In the genomic region with DNA sequence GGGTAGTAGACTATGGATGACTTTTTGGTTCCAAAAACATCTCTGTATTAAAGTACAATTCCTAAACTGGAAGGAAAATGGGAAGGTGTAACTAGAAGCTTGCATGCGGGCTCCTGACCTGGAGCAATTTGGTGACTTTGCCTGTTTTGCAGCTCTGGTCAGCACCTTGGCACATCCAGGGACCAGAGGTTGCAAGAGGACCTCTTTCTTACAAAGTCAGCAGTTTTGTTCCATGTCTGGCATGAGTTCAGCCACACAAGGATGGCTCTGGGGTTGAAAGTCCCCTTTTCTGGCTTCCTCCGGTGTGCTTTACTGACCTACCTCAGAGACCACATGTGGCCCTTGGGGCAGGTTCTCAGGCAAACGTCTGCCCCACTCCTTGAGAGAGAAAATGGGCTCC, we compare ENCODE assay signal across 33 cellular contexts. TPM values are rescaled to one million over a fixed set of nuclear protein-coding genes. Genes with fewer than 3 reads are reported as not detected.
"Had no signal": no experiment of that assay in that cellular context is flagged by ENCODE, and none has a peak within 500 bp of the region (broad histone marks: within the 10 kb centered on the region; RNA-seq: fewer than 3 reads in every experiment).

No MANE protein-coding gene starts in this region.

- ATAC-seq: activated CD4-positive, alpha-beta T cell treated with anti-CD3 and anti-CD28 coated beads for 36 hours; activated CD4-positive, CD25-positive, alpha-beta regulatory T cell treated with anti-CD3 and anti-CD28 coated beads, Interleukin-2, amount 50 U/mL, for 24 hours; activated CD8-positive, alpha-beta memory T cell treated with anti-CD3 and anti-CD28 coated beads, Interleukin-2, amount 10 ng/mL, durations not matched to agents 7 days and 5 days; activated CD8-positive, alpha-beta T cell treated with anti-CD3 and anti-CD28 coated beads, Interleukin-2, amount 10 ng/mL, durations not matched to agents 7 days and 5 days; activated naive CD8-positive, alpha-beta T cell treated with anti-CD3 and anti-CD28 coated beads, Interleukin-2, amount 50 U/mL, for 24 hours; effector memory CD8-positive, alpha-beta T cell; foreskin keratinocyte; gastrocnemius medialis; heart left ventricle; T-helper 17 cell had no signal

- H3K4me1 ChIP-seq: ascending aorta, foreskin keratinocyte had no signal

- DNase-seq: activated B cell treated with CpG ODN at 0.5 μM for 24 hours; activated CD4-positive, alpha-beta memory T cell treated with anti-CD3 and anti-CD28 coated beads for 36 hours; activated CD4-positive, alpha-beta T cell treated with anti-CD3 and anti-CD28 coated beads for 36 hours; activated CD4-positive, alpha-beta T cell treated with anti-CD3 and anti-CD28 coated beads, Interleukin-2, amount 10 ng/mL, durations not matched to agents 24 days and 14 days; activated CD8-positive, alpha-beta memory T cell treated with anti-CD3 and anti-CD28 coated beads, Interleukin-2, amount 10 ng/mL, durations not matched to agents 7 days and 5 days; activated CD8-positive, alpha-beta memory T cell treated with anti-CD3 and anti-CD28 coated beads, Interleukin-2, amount 50 U/mL, for 4 hours; activated CD8-positive, alpha-beta T cell treated with anti-CD3 and anti-CD28 coated beads, Interleukin-2, amount 10 ng/mL, durations not matched to agents 7 days and 5 days; activated effector memory CD4-positive, alpha-beta T cell treated with anti-CD3 and anti-CD28 coated beads, Interleukin-2, amount 50 U/mL, for 16 hours; activated naive CD4-positive, alpha-beta T cell treated with anti-CD3 and anti-CD28 coated beads for 36 hours; activated naive CD8-positive, alpha-beta T cell treated with anti-CD3 and anti-CD28 coated beads for 36 hours; activated naive CD8-positive, alpha-beta T cell treated with anti-CD3 and anti-CD28 coated beads, Interleukin-2, amount 50 U/mL, for 24 hours; activated T-cell treated with anti-CD3 and anti-CD28 coated beads, Interleukin-2, amount 50 U/mL, for 1 hour; activated T-cell treated with anti-CD3 and anti-CD28 coated beads, Interleukin-2, amount 50 U/mL, for 48 hours; dermis blood vessel endothelial cell; effector CD4-positive, alpha-beta T cell; effector memory CD8-positive, alpha-beta T cell; erythroblast; foreskin keratinocyte; gastrocnemius medialis; glutamatergic neuron; T-helper 1 cell; T-helper 17 cell; T1000; WERI-Rb-1 had no signal

- H3K9me3 ChIP-seq: ascending aorta, esophagus muscularis mucosa, gastrocnemius medialis, heart left ventricle had no signal

- FAIRE-seq: bronchial epithelial cell had no signal

- H3K36me3 ChIP-seq: ascending aorta, esophagus muscularis mucosa, gastrocnemius medialis, heart left ventricle, WERI-Rb-1 had no signal

- H3K27ac ChIP-seq: ascending aorta, coronary artery, esophagus muscularis mucosa, foreskin keratinocyte, WERI-Rb-1 had no signal

- H3K4me3 ChIP-seq: ascending aorta, coronary artery, esophagus muscularis mucosa, gastrocnemius medialis, heart left ventricle had no signal

- H3K27me3 ChIP-seq: ascending aorta, esophagus muscularis mucosa, foreskin keratinocyte, gastrocnemius medialis, heart left ventricle had no signal

RNA-seq across cellular contexts. Expression of gene CD93, which starts 22.7 kb away (rescaled TPM):
- total RNA-seq: activated B cell treated with CpG ODN at 0.5 μM for 24 hours, foreskin keratinocyte had no signal
- polyA plus RNA-seq: foreskin keratinocyte had no signal

RNA-seq across cellular contexts. Expression of gene THBD, which starts 59.4 kb away (rescaled TPM):
- total RNA-seq: activated B cell treated with CpG ODN at 0.5 μM for 24 hours; activated CD4-positive, alpha-beta memory T cell treated with anti-CD3 and anti-CD28 coated beads for 36 hours; activated CD4-positive, alpha-beta T cell treated with anti-CD3 and anti-CD28 coated beads for 36 hours; activated CD4-positive, alpha-beta T cell treated with anti-CD3 and anti-CD28 coated beads, Interleukin-2, amount 10 ng/mL, durations not matched to agents 24 days and 14 days; activated CD8-positive, alpha-beta memory T cell treated with anti-CD3 and anti-CD28 coated beads for 36 hours; activated CD8-positive, alpha-beta memory T cell treated with anti-CD3 and anti-CD28 coated beads, Interleukin-2, amount 10 ng/mL, durations not matched to agents 7 days and 5 days; activated CD8-positive, alpha-beta T cell treated with anti-CD3 and anti-CD28 coated beads, Interleukin-2, amount 10 ng/mL, durations not matched to agents 7 days and 5 days; activated naive CD4-positive, alpha-beta T cell treated with anti-CD3 and anti-CD28 coated beads for 36 hours; activated naive CD8-positive, alpha-beta T cell treated with anti-CD3 and anti-CD28 coated beads for 36 hours; activated T-helper 1 cell treated with anti-CD3 and anti-CD28 coated beads, Interleukin-12 subunit alpha, Interleukin-12 subunit beta, Interleukin-2, Interleukin-4 antibody, amounts not matched to agents 30 ng/mL and 10 ng/mL and 1 ng/mL, durations not matched to agents 14 hours and 24 hours and 36 hours; activated T-helper 2 cell treated with anti-CD3 and anti-CD28 coated beads, Interferon-gamma antibody, Interleukin-2, Interleukin-4, amounts not matched to agents 10 μg/mL and 5 μg/mL and 100 μg/mL, durations not matched to agents 14 hours and 24 hours and 36 hours had no signal
